Comparison of ENCODE assay signal across 27 cellular contexts in genomic region chr2:170381678-170382077, GRCh38.
"Had no signal": no experiment of that assay in that cellular context is flagged by ENCODE, and none has a peak within 500 bp of the region (broad histone marks: within the 10 kb centered on the region; RNA-seq: fewer than 3 reads in every experiment).

No MANE protein-coding gene starts in this region.

- H3K4me1 ChIP-seq: colonic mucosa, gastrocnemius medialis, heart right ventricle, left lung, lower lobe of right lung had no signal

- H3K27ac Mint-ChIP-seq: dendritic cell treated with granulocyte-macrophage colony-stimulating factor and Interleukin-4, amounts not matched to agents 40 ng/mL and 50 ng/mL, for 4 days; effector memory CD8-positive, alpha-beta T cell; endodermal cell; naive thymus-derived CD4-positive, alpha-beta T cell had no signal

- H3K4me3 Mint-ChIP-seq: dendritic cell treated with granulocyte-macrophage colony-stimulating factor and Interleukin-4, amounts not matched to agents 40 ng/mL and 50 ng/mL, for 4 days; effector memory CD8-positive, alpha-beta T cell; endodermal cell; naive thymus-derived CD4-positive, alpha-beta T cell had no signal

- DNase-seq: colonic mucosa; cortex of kidney; effector CD8-positive, alpha-beta T cell; effector memory CD8-positive, alpha-beta T cell; endodermal cell; erythroblast; esophagus squamous epithelium; foreskin fibroblast; foreskin melanocyte; gastrocnemius medialis; glutamatergic neuron; head of caudate nucleus; heart right ventricle; hippocampal formation; left cardiac atrium; left lung; left ventricle myocardium superior; lower lobe of right lung; mesenchymal stem cell; midbrain; naive thymus-derived CD4-positive, alpha-beta T cell had no signal

- H3K27me3 ChIP-seq: colonic mucosa, gastrocnemius medialis had no signal

- ATAC-seq: effector memory CD8-positive, alpha-beta T cell; esophagus mucosa; gastrocnemius medialis; heart right ventricle; left cardiac atrium; left lung; left ventricle myocardium superior; lower lobe of right lung; naive thymus-derived CD4-positive, alpha-beta T cell had no signal

- H3K9me3 Mint-ChIP-seq: dendritic cell treated with granulocyte-macrophage colony-stimulating factor and Interleukin-4, amounts not matched to agents 40 ng/mL and 50 ng/mL, for 4 days; effector memory CD8-positive, alpha-beta T cell; endodermal cell; naive thymus-derived CD4-positive, alpha-beta T cell had no signal

- H3K27ac ChIP-seq: colonic mucosa, epithelial cell of prostate, esophagus squamous epithelium, gastrocnemius medialis, heart right ventricle, left lung, lower lobe of right lung had no signal

- H3K4me3 ChIP-seq: colonic mucosa, esophagus squamous epithelium, gastrocnemius medialis, heart right ventricle, left lung, lower lobe of right lung had no signal

- H3K36me3 ChIP-seq: colonic mucosa, esophagus squamous epithelium, gastrocnemius medialis, heart right ventricle, left lung, lower lobe of right lung had no signal

- H3K9me3 ChIP-seq: colonic mucosa, esophagus squamous epithelium, gastrocnemius medialis, heart right ventricle, left lung, lower lobe of right lung had no signal

- FAIRE-seq: endometrium, islet of Langerhans, keratinocyte had no signal

- H3K36me3 Mint-ChIP-seq: naive thymus-derived CD4-positive, alpha-beta T cell had no signal
